In genomic region chr20:17589161-17589834, GRCh38 we compare ENCODE assay signal across 19 cellular contexts. TPM values are rescaled to one million over a fixed set of nuclear protein-coding genes. Genes with fewer than 3 reads are reported as not detected.
A peak's percentile ranks its signal among the peaks of the same experiment; 100 is the strongest.
DNase-seq lines count a peak whose midpoint lies in the region; ATAC-seq and TF ChIP-seq lines count a peak whose summit lies in the region.
"Had no signal": no experiment of that assay in that cellular context is flagged by ENCODE, and none has a peak within 500 bp of the region (broad histone marks: within the 10 kb centered on the region; RNA-seq: fewer than 3 reads in every experiment).

No MANE protein-coding gene starts in this region.

- no peak overlapping the region for H3K27ac ChIP-seq in GM23248
- no peak overlapping the region for H3K27ac ChIP-seq in hepatocyte
- H3K27ac ChIP-seq: suprapubic skin had no signal

- H3K27me3 ChIP-seq in GM23248 (replicated peaks; ENCODE audit: insufficient read depth) = no peaks in the 10 kb centered on the region
- H3K27me3 ChIP-seq in hepatocyte = no peaks in the 10 kb centered on the region
- H3K27me3 ChIP-seq: MG63, suprapubic skin had no signal

- peaks cover 61% of the 10 kb centered on the region for H4K20me1 ChIP-seq in GM23248 (ENCODE audit: insufficient read depth)
- H4K20me1 ChIP-seq in hepatocyte (ENCODE audit: insufficient read depth, poor library complexity, severe bottlenecking) = peaks cover 86% of the 10 kb centered on the region

- intact Hi-C loops in mucosa of descending colon (cut with DNase I, micrococcal nuclease) = no loop called here

- H3K36me3 ChIP-seq in GM23248 (ENCODE audit: low read depth) = peaks cover 14% of the 10 kb centered on the region; the same call in 1 of the 2 replicates
- no peaks in the 10 kb centered on the region for H3K36me3 ChIP-seq in hepatocyte (replicated peaks; ENCODE audit: insufficient read depth, low read depth)
- H3K36me3 ChIP-seq in mucosa of descending colon (ENCODE audit: low read depth) = no peaks in the 10 kb centered on the region

- H3K9me3 ChIP-seq in GM23248 (ENCODE audit: low read depth) = no peaks in the 10 kb centered on the region
- no peaks in the 10 kb centered on the region for H3K9me3 ChIP-seq in hepatocyte (ENCODE audit: low read depth)
- no peaks in the 10 kb centered on the region for H3K9me3 ChIP-seq in mucosa of descending colon
- H3K9me3 ChIP-seq: MG63, suprapubic skin had no signal

- ATAC-seq in mucosa of descending colon = no peak
- ATAC-seq: natural killer cell had no signal

- H3K4me3 ChIP-seq in GM23248 (no peak overlapping the region), hepatocyte (no peak overlapping the region), mucosa of descending colon (no peak overlapping the region)
- H3K4me3 ChIP-seq: lung, MG63, suprapubic skin had no signal

- DNase-seq in GM23248 = peak; percentile 66
- peak; percentile 39 for DNase-seq in cerebellar cortex (ENCODE audit: low spot score)
- no peak for DNase-seq in hepatocyte (ENCODE audit: low spot score)
- peak; percentile 40 for DNase-seq in stromal cell of bone marrow (ENCODE audit: low read depth)
- no peak for DNase-seq in KG1 (lab: John Stamatoyannopoulos, UW)
- no peak for DNase-seq in NOMO-1 (lab: John Stamatoyannopoulos, UW; ENCODE audit: unreplicated experiment in 2 of 2)
- no peak for DNase-seq in GM10266 (ENCODE audit: extremely low spot score)
- no peak for DNase-seq in mucosa of descending colon
- DNase-seq: activated CD4-positive, alpha-beta T cell treated with anti-CD3 and anti-CD28 coated beads for 1 hour; effector CD8-positive, alpha-beta T cell; GF-D8; H7; MG63; natural killer cell; retina; SIG-M5; T-helper 9 cell had no signal

- H2AFZ ChIP-seq in GM23248 (no peak overlapping the region), hepatocyte (no peak overlapping the region)

- no peaks in the 10 kb centered on the region for H3K9me2 ChIP-seq in GM23248 (ENCODE audit: insufficient read depth)
- H3K9me2 ChIP-seq in hepatocyte (replicated peaks; ENCODE audit: insufficient read depth) = no peaks in the 10 kb centered on the region

- H3K9ac ChIP-seq in GM23248 = no peak overlapping the region

- 43 to 55% methylated on average over 8 of the region's 8 CpGs for WGBS in GM23248 (ENCODE audit: low coverage in 1 of 2, low lambda C conversion rate in 2 of 2, missing lambda C conversion rate in 2 of 2), 2 experiments
- WGBS in hepatocyte (ENCODE audit: low lambda C conversion rate, missing lambda C conversion rate) = 90% methylated on average over 8 of the region's 8 CpGs

- H3K79me2 ChIP-seq in GM23248 (ENCODE audit: insufficient read depth) = peaks cover 100% of the 10 kb centered on the region
- peaks cover 97% of the 10 kb centered on the region for H3K79me2 ChIP-seq in hepatocyte

- peaks cover 9% of the 10 kb centered on the region; the same call in 1 of the 2 replicates for H3F3A ChIP-seq in GM23248 (ENCODE audit: insufficient read depth)

- in situ Hi-C loops in GM23248 (cut with MboI) = no loop called here

- peak overlapping the region; percentile 50 for H3K4me2 ChIP-seq in GM23248 (ENCODE audit: unreplicated experiment)
- peak overlapping the region; percentile 5 for H3K4me2 ChIP-seq in hepatocyte

- TF ChIP-seq CTCF in hepatocyte (IDR thresholded peaks at IDR 0.05; ENCODE audit: poor library complexity) (no peak), GM10266 (IDR thresholded peaks at IDR 0.05; ENCODE audit: control insufficient read depth, insufficient read depth, low read depth, missing control alignments) (no peak), mucosa of descending colon (IDR thresholded peaks at IDR 0.05) (no peak)

- H3K4me1 ChIP-seq in GM23248 (ENCODE audit: insufficient read depth) (peaks cover 23% of the 10 kb centered on the region), hepatocyte (ENCODE audit: insufficient read depth) (peaks cover 23% of the 10 kb centered on the region), mucosa of descending colon (ENCODE audit: low read depth) (peaks cover 3% of the 10 kb centered on the region)

RNA-seq across cellular contexts. Expression of gene DSTN, which starts 19.4 kb away (rescaled TPM):
- total RNA-seq in GM23248 (2014; rRNA removed; shearing (Covaris generic)) = 338 and 360 TPM in 2 replicates
- polyA plus RNA-seq in GM23248 (2016; fragmentation: Nextera tagmentation; extraction: Ambion mirVana) (610 and 613 TPM in 2 replicates), hepatocyte (352 and 369 TPM in 2 replicates)
- total RNA-seq in hepatocyte (315 and 342 TPM in 2 replicates), mucosa of descending colon (100 to 1,000 TPM; 261 to 946 (median 284) TPM)

RNA-seq across cellular contexts. Expression of gene BFSP1, which starts 58.1 kb away (rescaled TPM):
- 0.25 and 0.32 TPM in 2 replicates for total RNA-seq in GM23248 (2014; rRNA removed; shearing (Covaris generic))
- 0.25 and 0.28 TPM in 2 replicates for polyA plus RNA-seq in GM23248 (2016; fragmentation: Nextera tagmentation; extraction: Ambion mirVana)
- 2.0 and 2.4 TPM in 2 replicates for total RNA-seq in hepatocyte
- polyA plus RNA-seq in hepatocyte = 0.12 and 2.3 TPM in 2 replicates
- total RNA-seq in mucosa of descending colon = 1 to 10 TPM in 1 of 3 donors, under 1 TPM in 2; 0.17 to 1.1 (median 0.70) TPM

Comparison
In these comparisons a context has a peak if more than half of its experiments do, and no peak if none do; other contexts are left out.
1. DNase-seq: peak in GM23248 (single experiment), cerebellar cortex (single experiment) and stromal cell of bone marrow (single experiment); none in hepatocyte (single experiment), KG1 (single experiment), NOMO-1 (0 of 2), GM10266 (single experiment) and mucosa of descending colon (0 of 3).